15 cellular contexts compared by ENCODE assay signal in the genomic region with DNA sequence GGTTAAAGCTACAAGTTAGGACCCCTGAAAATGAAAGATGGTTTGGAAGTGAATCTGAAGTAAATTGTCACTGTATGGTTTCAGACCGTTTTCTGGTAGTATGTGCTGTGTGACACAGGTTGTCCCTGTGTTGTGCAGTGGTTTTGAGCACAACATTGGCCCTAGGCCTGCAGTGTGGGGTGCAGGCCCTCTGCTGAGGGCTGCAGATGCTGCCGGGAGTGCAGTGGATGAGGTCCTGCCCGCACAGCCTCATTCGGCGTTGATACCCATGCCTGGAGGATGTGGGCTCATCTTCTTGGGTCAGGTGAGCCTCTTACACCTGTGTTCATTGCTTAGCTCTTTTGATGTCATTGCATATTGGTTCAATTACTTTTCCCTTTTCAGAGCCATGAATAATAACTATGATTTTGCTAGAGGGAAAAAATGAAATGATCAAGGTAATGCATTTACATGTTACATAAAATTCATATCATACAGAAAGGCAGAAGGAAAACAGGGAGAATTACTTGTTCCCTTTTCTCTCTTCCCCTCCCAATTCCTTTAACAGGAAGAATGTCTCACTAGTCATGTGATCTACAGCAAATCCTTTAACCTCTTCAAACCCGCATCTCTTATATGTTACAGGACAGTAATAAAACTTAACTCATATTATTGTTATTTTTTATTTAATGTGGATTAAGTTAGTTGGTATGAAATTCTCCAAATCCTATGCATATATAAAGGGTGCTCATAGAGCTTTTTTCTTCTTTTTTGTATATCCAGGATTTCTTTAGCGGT. TPM values are rescaled to one million over a fixed set of nuclear protein-coding genes. Genes with fewer than 3 reads are reported as not detected.
A peak's percentile ranks its signal among the peaks of the same experiment; 100 is the strongest.
DNase-seq lines count a peak whose midpoint lies in the region; ATAC-seq, FAIRE-seq and TF ChIP-seq lines count a peak whose summit lies in the region.
"Had no signal": no experiment of that assay in that cellular context is flagged by ENCODE, and none has a peak within 500 bp of the region (broad histone marks: within the 10 kb centered on the region; RNA-seq: fewer than 3 reads in every experiment).

No MANE protein-coding gene starts in this region.

- no peaks in the 10 kb centered on the region for H3K9me3 Mint-ChIP-seq in T-cell
- H3K9me3 Mint-ChIP-seq: endodermal cell had no signal

- H3K36me3 ChIP-seq in endothelial cell of umbilical vein (ENCODE audit: control insufficient read depth in 2 of 2, extremely low read depth in 1 of 2, insufficient read depth in 2 of 2, low read length in 2 of 2): no peaks in the 10 kb centered on the region
- H3K36me3 ChIP-seq: prostate gland had no signal

- peak overlapping the region; percentile 90 to 92 for H3K27ac Mint-ChIP-seq in T-cell

- DNase-seq in activated CD4-positive, CD25-positive, alpha-beta regulatory T cell (lab: John Stamatoyannopoulos, UW): no peak
- DNase-seq in T-cell (peak in 24 of 34 experiments; percentile 16 to 53 (median 32)), endothelial cell of umbilical vein (ENCODE audit: low read depth, low spot score) (peak; percentile 63), SKM-1 treated with dmso at 0.1 percent for 144 hours (lab: John Stamatoyannopoulos, UW; ENCODE audit: unreplicated experiment) (no peak), NCI-H1694 (lab: John Stamatoyannopoulos, UW) (no peak)
- no peak for DNase-seq in stimulated activated CD4-positive, alpha-beta T cell treated with anti-CD3 and anti-CD28 coated beads, Interleukin-15, amount 100 ng/mL, for 24 hours
- DNase-seq: activated CD8-positive, alpha-beta memory T cell treated with anti-CD3 and anti-CD28 coated beads, Interleukin-2, amount 50 U/mL, for 48 hours; endodermal cell; NCI-H2081; SHP77 treated with DMSO at 0.1 percent for 48 hours had no signal

- no peak for TF ChIP-seq CTCF in endothelial cell of umbilical vein (IDR thresholded peaks at IDR 0.05; ENCODE audit: extremely low read depth in 1 of 2, insufficient read depth in 1 of 2, low read depth in 1 of 2, low read length in 2 of 2)

- peaks cover 20% of the 10 kb centered on the region for H3K36me3 Mint-ChIP-seq in T-cell

- dilution Hi-C loops in endothelial cell of umbilical vein (cut with MboI; ENCODE audit: extremely low pct_ligation_motif_present, low sequenced_read_pairs): no loop called here

- no peaks in the 10 kb centered on the region for H3K79me2 ChIP-seq in endothelial cell of umbilical vein (ENCODE audit: control insufficient read depth, insufficient read depth, low read length)

- intact Hi-C loops in endothelial cell of umbilical vein (cut with micrococcal nuclease): no loop called here

- peak; percentile 34 to 37 for ATAC-seq in activated CD4-positive, CD25-positive, alpha-beta regulatory T cell treated with anti-CD3 and anti-CD28 coated beads, Interleukin-2, amount 50 U/mL, for 24 hours
- peak; percentile 83 to 93 (median 91) for ATAC-seq in T-cell (replicated peaks in 1 of 4)

- peak overlapping the region in 2 of 3 donors; percentile 29 to 66 for H3K4me3 Mint-ChIP-seq in T-cell
- H3K4me3 Mint-ChIP-seq: endodermal cell had no signal

- no peaks in the 10 kb centered on the region for H3K27me3 Mint-ChIP-seq in T-cell

- CTCF ChIA-PET in T-cell (lab: Charles Lee) (interaction anchor here (0.6 to 1.4 kb wide), 3 partner anchors 40 to 79 kb away, joined by 3 to 4 read pairs (median 3); no protein-coding TSS in a partner anchor), endothelial cell of umbilical vein (lab: Charles Lee) (interaction anchor here (1.1 to 2.0 kb wide), 4 partner anchors 11 to 95 kb away, joined by 3 to 7 read pairs (median 4); no protein-coding TSS in a partner anchor)

- no peaks in the 10 kb centered on the region for H3K27me3 ChIP-seq in endothelial cell of umbilical vein (ENCODE audit: control insufficient read depth in 2 of 2, insufficient read depth in 2 of 2, low read length in 2 of 2)

- H3K4me2 ChIP-seq in endothelial cell of umbilical vein (ENCODE audit: insufficient read depth, low read length): no peak overlapping the region

- H3K27ac ChIP-seq in endothelial cell of umbilical vein (ENCODE audit: insufficient read depth, low read depth, low read length) (no peak overlapping the region), skin epidermis (peak overlapping the region in 16 of 21 experiments; percentile 2 to 81 (median 62))

- H3K9me1 ChIP-seq in endothelial cell of umbilical vein (replicated peaks; ENCODE audit: control insufficient read depth, extremely low read depth, insufficient read depth, low read length): no peaks in the 10 kb centered on the region

- FAIRE-seq in endothelial cell of umbilical vein (lab: Jason Lieb, UNC): peak; percentile 21
- FAIRE-seq: A204.1, G401.6 had no signal

- H3K4me1 ChIP-seq in endothelial cell of umbilical vein (ENCODE audit: control insufficient read depth, extremely low read depth, insufficient read depth, low read length): peaks cover 11% of the 10 kb centered on the region

- BruUV-seq in endothelial cell of umbilical vein (replicated peaks; lab: Mats Ljungman, UMichigan): no TSS peak

- no peak for TF ChIP-seq POLR2A in endothelial cell of umbilical vein (IDR thresholded peaks at IDR 0.05; ENCODE audit: low read depth, low read length)

- peaks cover 52 to 68% (median 67%) of the 10 kb centered on the region in 3 donors for H3K4me1 Mint-ChIP-seq in T-cell

- H3K4me3 ChIP-seq in endothelial cell of umbilical vein (replicated peaks in 1 of 3; ENCODE audit: insufficient read depth in 1 of 3, low read depth in 1 of 3, low read length in 3 of 3) (no peak overlapping the region), skin epidermis (no peak overlapping the region)
- H3K4me3 ChIP-seq: prostate gland had no signal

- H3K9ac ChIP-seq in endothelial cell of umbilical vein (replicated peaks; ENCODE audit: extremely low read depth, insufficient read depth, low read length): no peak overlapping the region

- POLR2A ChIA-PET in T-cell (lab: Charles Lee): interaction anchor here in 1 of 2 donors (0.5 to 0.6 kb wide), 3 partner anchors 12 to 1435 kb away, joined by 3 to 5 read pairs (median 4); no protein-coding TSS in a partner anchor
- POLR2A ChIA-PET in endothelial cell of umbilical vein (lab: Charles Lee): no interaction called here

- no peaks in the 10 kb centered on the region for H4K20me1 ChIP-seq in endothelial cell of umbilical vein (replicated peaks; ENCODE audit: control insufficient read depth, extremely low read depth, insufficient read depth, low read length)

- H3K9me3 ChIP-seq in endothelial cell of umbilical vein (replicated peaks; ENCODE audit: control insufficient read depth, insufficient read depth, low read length): no peaks in the 10 kb centered on the region
- H3K9me3 ChIP-seq: prostate gland had no signal

- H2AFZ ChIP-seq in endothelial cell of umbilical vein (ENCODE audit: low read depth, low read length): peak overlapping the region; percentile 53

TF ChIP-seq in endothelial cell of umbilical vein, 7 proteins besides CTCF, POLR2A, EP300 and RAD21:
- TF ChIP-seq JUN (IDR thresholded peaks at IDR 0.05; ENCODE audit: borderline replicate concordance, insufficient read depth, insufficient read length, low read depth) (peak; percentile 39), MYC (IDR thresholded peaks at IDR 0.05; ENCODE audit: low read depth, low read length) (no peak)

RNA-seq across cellular contexts. Expression of a gene that starts 48.7 kb away (rescaled TPM):
- 10 to 100 TPM; 44.8 to 71.0 (median 57.9) TPM for total RNA-seq in T-cell
- 7.7 and 8.8 TPM in 2 replicates for total RNA-seq in endothelial cell of umbilical vein
- 2.3 and 3.1 TPM in 2 replicates for polyA plus RNA-seq in endothelial cell of umbilical vein
- polyA plus RNA-seq in endothelial cell of umbilical vein (2011; cell fraction: cytosol; rRNA removed): 3.2 and 3.4 TPM in 2 replicates
- polyA plus RNA-seq in endothelial cell of umbilical vein (2011; cell fraction: nucleus; rRNA removed): 5.8 and 6.2 TPM in 2 replicates
- 8.9 and 9.5 TPM in 2 replicates for polyA plus RNA-seq in endothelial cell of umbilical vein (2012)
- polyA minus RNA-seq in endothelial cell of umbilical vein: 7.1 and 10.1 TPM in 2 replicates
- polyA minus RNA-seq in endothelial cell of umbilical vein (2011; cell fraction: cytosol; rRNA and poly(A)+ RNA removed): 14.0 TPM
- polyA minus RNA-seq in endothelial cell of umbilical vein (2011; cell fraction: nucleus; rRNA and poly(A)+ RNA removed): 5.7 and 6.3 TPM in 2 replicates

Comparison
In these comparisons a context has a peak if more than half of its experiments do, and no peak if none do; other contexts are left out.
1. DNase-seq: peak in T-cell (24 of 34) and endothelial cell of umbilical vein (single experiment); none in activated CD4-positive, CD25-positive, alpha-beta regulatory T cell (0 of 4), stimulated activated CD4-positive, alpha-beta T cell treated with anti-CD3 and anti-CD28 coated beads, Interleukin-15, amount 100 ng/mL, for 24 hours (single experiment), SKM-1 treated with dmso at 0.1 percent for 144 hours (single experiment) and NCI-H1694 (single experiment).